In genomic region chr11:26761382-26761781, GRCh38 we compare ENCODE assay signal across 31 cellular contexts. TPM values are rescaled to one million over a fixed set of nuclear protein-coding genes. Genes with fewer than 3 reads are reported as not detected.
DNase-seq lines count a peak whose midpoint lies in the region; ATAC-seq and TF ChIP-seq lines count a peak whose summit lies in the region.
"Had no signal": no experiment of that assay in that cellular context is flagged by ENCODE, and none has a peak within 500 bp of the region (broad histone marks: within the 10 kb centered on the region; RNA-seq: fewer than 3 reads in every experiment).

No MANE protein-coding gene starts in this region.

- H3K4me3 Mint-ChIP-seq in T-cell = no peak overlapping the region
- H3K4me3 Mint-ChIP-seq: CD4-positive, CD25-positive, alpha-beta regulatory T cell; effector memory CD8-positive, alpha-beta T cell; memory B cell; nephron progenitor cell had no signal

- ATAC-seq in T-cell (replicated peaks in 1 of 4) (no peak), aorta (ENCODE audit: low FRiP score) (no peak)
- ATAC-seq: activated naive CD4-positive, alpha-beta T cell treated with anti-CD3 and anti-CD28 coated beads, Interleukin-2, amount 50 U/mL, for 72 hours; effector memory CD8-positive, alpha-beta T cell; HepG2; stimulated activated naive CD8-positive, alpha-beta T cell treated with anti-CD3 and anti-CD28 coated beads, Interleukin-15, Interleukin-2, amounts not matched to agents 100 U/mL and 50 U/mL, for 24 hours; upper lobe of right lung had no signal

- H2AFZ ChIP-seq in mammary epithelial cell (ENCODE audit: low read depth, low read length) = no peak overlapping the region

- H3K27me3 Mint-ChIP-seq in T-cell = no peaks in the 10 kb centered on the region
- H3K27me3 Mint-ChIP-seq: CD4-positive, CD25-positive, alpha-beta regulatory T cell; effector memory CD8-positive, alpha-beta T cell; memory B cell had no signal

- WGBS in mammary epithelial cell (ENCODE audit: low coverage, missing lambda C conversion rate) = 88% methylated on average over 4 of the region's 4 CpGs
- 87 to 90% methylated on average over 4 of the region's 4 CpGs for WGBS in aorta, 2 donors

- dilution Hi-C loops in mammary epithelial cell (cut with HindIII; ENCODE audit: low sequenced_read_pairs) = no loop called here

- H3K27me3 ChIP-seq in mammary epithelial cell (ENCODE audit: insufficient read depth, low read length) = no peaks in the 10 kb centered on the region
- no peaks in the 10 kb centered on the region for H3K27me3 ChIP-seq in breast epithelium
- no peaks in the 10 kb centered on the region for H3K27me3 ChIP-seq in aorta (ENCODE audit: control insufficient read depth in 1 of 2, insufficient read depth in 2 of 2, low read length in 1 of 2)
- H3K27me3 ChIP-seq: Peyer's patch, upper lobe of right lung had no signal

- no peaks in the 10 kb centered on the region for H3K36me3 ChIP-seq in mammary epithelial cell (ENCODE audit: insufficient read depth, low read length)
- H3K36me3 ChIP-seq in breast epithelium = no peaks in the 10 kb centered on the region
- no peaks in the 10 kb centered on the region for H3K36me3 ChIP-seq in aorta (ENCODE audit: control insufficient read depth in 1 of 2, insufficient read depth in 2 of 2, low read length in 1 of 2)
- H3K36me3 ChIP-seq: HAP-1, Peyer's patch, upper lobe of right lung, WERI-Rb-1 had no signal

- peaks cover 0 to 5% (median 4%) of the 10 kb centered on the region in 3 donors for H3K9me3 Mint-ChIP-seq in T-cell
- H3K9me3 Mint-ChIP-seq: memory B cell, nephron progenitor cell had no signal

- H3K79me2 ChIP-seq in mammary epithelial cell (ENCODE audit: insufficient read depth, low read length) = no peaks in the 10 kb centered on the region

- H3K9ac ChIP-seq in mammary epithelial cell (ENCODE audit: insufficient read depth, low read length) = no peak overlapping the region

- no peak overlapping the region for H3K27ac Mint-ChIP-seq in T-cell
- H3K27ac Mint-ChIP-seq: activated naive CD4-positive, alpha-beta T cell treated with anti-CD3 and anti-CD28 coated beads, Interleukin-2, amount 50 U/mL, for 72 hours; CD4-positive, CD25-positive, alpha-beta regulatory T cell; effector memory CD8-positive, alpha-beta T cell; memory B cell; nephron progenitor cell had no signal

- no peaks in the 10 kb centered on the region for H3K9me3 ChIP-seq in mammary epithelial cell (replicated peaks; ENCODE audit: insufficient read depth, low read length)
- H3K9me3 ChIP-seq in breast epithelium = no peaks in the 10 kb centered on the region
- H3K9me3 ChIP-seq in aorta (ENCODE audit: control insufficient read depth, low read length) = no peaks in the 10 kb centered on the region
- H3K9me3 ChIP-seq: HAP-1, Peyer's patch, upper lobe of right lung had no signal

- intact Hi-C loops in mammary epithelial cell (cut with micrococcal nuclease) (no loop called here), breast epithelium (cut with DNase I; ENCODE audit: low total_unique reads) (no loop called here), aorta (cut with DNase I) (loop anchor here in 1 of 2 donors (5.0 kb wide), 1 partner anchor 81 kb away; no protein-coding TSS in a partner anchor)

- DNase-seq in mammary epithelial cell = peak; percentile 43
- DNase-seq in breast epithelium (ENCODE audit: low spot score in 2 of 2) = no peak
- peak; percentile 92 for DNase-seq in NCI-H82 (lab: John Stamatoyannopoulos, UW)
- DNase-seq in cardiac fibroblast (ENCODE audit: low read depth in 2 of 2) = peak; percentile 6 to 42
- peak; percentile 76 for DNase-seq in retinal pigment epithelial cell (ENCODE audit: low read depth)
- no peak for DNase-seq in T-cell
- DNase-seq in aorta = no peak
- no peak for DNase-seq in activated T-cell treated with anti-CD3 and anti-CD28 coated beads for 4 hours
- DNase-seq: 8988T; activated CD4-positive, alpha-beta T cell treated with anti-CD3 and anti-CD28 coated beads for 4 hours; CD4-positive, CD25-positive, alpha-beta regulatory T cell; central memory CD4-positive, alpha-beta T cell; effector memory CD8-positive, alpha-beta T cell; EL; erythroblast; hippocampal formation; left cardiac atrium; NCI-H2029 treated with DMSO at 0.1 percent for 48 hours; NCI-H526; nephron progenitor cell; Peyer's patch; stimulated activated CD4-positive, alpha-beta T cell treated with anti-CD3 and anti-CD28 coated beads, Interleukin-1b, Interleukin-23, amount 100 ng/mL, for 48 hours; stimulated activated naive CD8-positive, alpha-beta T cell treated with anti-CD3 and anti-CD28 coated beads, Interleukin-15, Interleukin-2, amounts not matched to agents 100 U/mL and 50 U/mL, for 24 hours; SW 1271; T-helper 9 cell; upper lobe of right lung; WERI-Rb-1 had no signal

- no peaks in the 10 kb centered on the region for H3K36me3 Mint-ChIP-seq in T-cell
- H3K36me3 Mint-ChIP-seq: activated naive CD4-positive, alpha-beta T cell treated with anti-CD3 and anti-CD28 coated beads, Interleukin-2, amount 50 U/mL, for 72 hours; CD4-positive, CD25-positive, alpha-beta regulatory T cell; memory B cell had no signal

- no peaks in the 10 kb centered on the region for H3K4me1 Mint-ChIP-seq in T-cell
- H3K4me1 Mint-ChIP-seq: CD4-positive, CD25-positive, alpha-beta regulatory T cell; memory B cell had no signal

- in situ Hi-C loops in mammary epithelial cell (cut with MboI; ENCODE audit: low sequenced_read_pairs in 2 of 2) = loop anchor here in 1 of 2 donors (25.0 kb wide), 1 partner anchor 276 kb away; the partner anchor contains the start of gene BBOX1

- no peak for TF ChIP-seq CTCF in mammary epithelial cell (conservative IDR thresholded peaks at IDR 0.05 in 1 of 2, IDR thresholded peaks at IDR 0.05 in 1 of 2; ENCODE audit: extremely low read depth in 1 of 2, insufficient read depth in 1 of 2, low read depth in 1 of 2, low read length in 2 of 2)
- no peak for TF ChIP-seq CTCF in breast epithelium (IDR thresholded peaks at IDR 0.05)
- no peak for TF ChIP-seq CTCF in cardiac fibroblast (IDR thresholded peaks at IDR 0.05; ENCODE audit: low read depth, low read length)
- TF ChIP-seq CTCF in retinal pigment epithelial cell (conservative IDR thresholded peaks at IDR 0.05; ENCODE audit: low read depth, low read length) = no peak

- no peak overlapping the region for H3K4me2 ChIP-seq in mammary epithelial cell (ENCODE audit: insufficient read depth, low read depth, low read length)

- H3K4me3 ChIP-seq in mammary epithelial cell (replicated peaks in 1 of 3; ENCODE audit: insufficient read depth in 1 of 3, low read depth in 2 of 3, low read length in 3 of 3) (no peak overlapping the region), breast epithelium (no peak overlapping the region), cardiac fibroblast (replicated peaks in 1 of 2; ENCODE audit: low read depth in 2 of 2, low read length in 2 of 2) (no peak overlapping the region), retinal pigment epithelial cell (ENCODE audit: low read length) (no peak overlapping the region), aorta (ENCODE audit: low read length in 2 of 2) (no peak overlapping the region)
- H3K4me3 ChIP-seq: HAP-1, Peyer's patch, upper lobe of right lung had no signal

- POLR2A ChIA-PET in T-cell (lab: Charles Lee) = no interaction called here

- H4K20me1 ChIP-seq in mammary epithelial cell (ENCODE audit: insufficient read depth, low read length) = no peaks in the 10 kb centered on the region

- H3K27ac ChIP-seq in mammary epithelial cell (ENCODE audit: insufficient read depth, low read depth, low read length) = no peak overlapping the region
- no peak overlapping the region for H3K27ac ChIP-seq in breast epithelium
- no peak overlapping the region for H3K27ac ChIP-seq in aorta (ENCODE audit: low read depth in 1 of 2, low read length in 2 of 2)
- H3K27ac ChIP-seq: Peyer's patch, upper lobe of right lung, WERI-Rb-1 had no signal

- TF ChIP-seq POLR2A in breast epithelium (IDR thresholded peaks at IDR 0.05) = no peak

- CTCF ChIA-PET in mammary epithelial cell (lab: Charles Lee; ENCODE audit: low non-redundant PET) (no interaction called here), T-cell (lab: Charles Lee) (interaction anchor here in 1 of 2 donors (1.4 kb wide), 1 partner anchor 16 kb away, joined by 3 read pairs; no protein-coding TSS in a partner anchor)

- no TSS peak for BruUV-seq in mammary epithelial cell (replicated peaks; lab: Mats Ljungman, UMichigan)

- H3K4me1 ChIP-seq in mammary epithelial cell (ENCODE audit: insufficient read depth, low read length) (no peaks in the 10 kb centered on the region), breast epithelium (no peaks in the 10 kb centered on the region), aorta (ENCODE audit: control insufficient read depth in 1 of 2, insufficient read depth in 2 of 2, low read length in 2 of 2) (peaks cover 0 to 7% of the 10 kb centered on the region in 2 donors)
- H3K4me1 ChIP-seq: HAP-1, Peyer's patch, upper lobe of right lung had no signal

RNA-seq across cellular contexts. Expression of gene SLC5A12, which starts 39.5 kb away (rescaled TPM):
- total RNA-seq in mammary epithelial cell (not detected), breast epithelium (not detected), T-cell (not detected), aorta (not detected)
- polyA plus RNA-seq in mammary epithelial cell (not detected), aorta (1 to 10 TPM in 1 of 2 donors, not detected in 1; 1.1 TPM)
- not detected for polyA minus RNA-seq in mammary epithelial cell
- total RNA-seq: activated naive CD4-positive, alpha-beta T cell treated with anti-CD3 and anti-CD28 coated beads, Interleukin-2, amount 50 U/mL, for 72 hours; CD4-positive, CD25-positive, alpha-beta regulatory T cell; HepG2; upper lobe of right lung had no signal
- polyA plus RNA-seq: CD4-positive, CD25-positive, alpha-beta regulatory T cell; HepG2 had no signal

Comparison
In these comparisons a context has a peak if more than half of its experiments do, and no peak if none do; other contexts are left out.
1. DNase-seq: peak in mammary epithelial cell (single experiment), NCI-H82 (single experiment), cardiac fibroblast (2 of 2) and retinal pigment epithelial cell (single experiment); none in breast epithelium (0 of 2), T-cell (0 of 34), aorta (0 of 2) and activated T-cell treated with anti-CD3 and anti-CD28 coated beads for 4 hours (single experiment).